In the genomic region with DNA sequence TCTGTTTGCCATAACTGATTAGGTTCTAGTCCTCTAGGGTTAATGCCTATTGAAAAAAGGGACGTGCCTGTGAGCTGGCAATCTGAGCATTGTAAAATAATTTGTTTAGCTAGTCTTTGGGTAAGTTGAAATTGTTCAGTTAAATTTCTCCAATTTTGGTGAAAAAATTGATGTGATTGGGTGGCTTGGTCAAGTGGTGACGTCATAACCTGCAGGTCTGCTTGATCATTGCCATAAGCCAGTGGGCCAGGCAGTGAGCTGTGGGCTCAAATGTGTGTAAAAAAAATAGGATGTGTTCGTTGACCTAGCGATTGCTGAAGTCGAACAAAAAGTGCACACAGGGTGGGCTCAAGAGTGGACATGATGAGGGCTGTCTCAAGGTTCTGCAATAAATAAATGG, we compare ENCODE assay signal across 34 cellular contexts.
"Had no signal": no experiment of that assay in that cellular context is flagged by ENCODE, and none has a peak within 500 bp of the region (broad histone marks: within the 10 kb centered on the region; RNA-seq: fewer than 3 reads in every experiment).

No MANE protein-coding gene starts in this region.

- H3K27ac ChIP-seq: KMS-11 had no signal

- H3K4me2 ChIP-seq: KMS-11 had no signal

- H3K36me3 ChIP-seq: MG63 had no signal

- H3K9ac ChIP-seq: KMS-11 had no signal

- H3K27me3 ChIP-seq: MG63 had no signal

- H3K4me3 ChIP-seq: MG63 had no signal

- H3K9me3 ChIP-seq: MG63 had no signal

- DNase-seq: Karpas-422, Kasumi-1, MG63, MM.1S, MV-4-11, NCI-H1048, NCI-H1092, NCI-H1092 treated with DMSO at 0.1 percent for 48 hours, NCI-H1105, NCI-H1105 treated with DMSO at 0.1 percent for 48 hours, NCI-H1417, NCI-H1417 treated with DMSO at 0.1 percent for 48 hours, NCI-H1436, NCI-H1436 treated with DMSO at 0.1 percent for 48 hours, NCI-H146, NCI-H1694, NCI-H1694 treated with DMSO at 0.1 percent for 48 hours, NCI-H187, NCI-H187 treated with DMSO at 0.1 percent for 48 hours, NCI-H1930, NCI-H2029 treated with DMSO at 0.1 percent for 48 hours, NCI-H2081, NCI-H2081 treated with DMSO at 0.1 percent for 48 hours, NCI-H2107, NCI-H2171, NCI-H2171 treated with DMSO at 0.1 percent for 48 hours, NCI-H2227 treated with DMSO at 0.1 percent for 48 hours, NCI-H226, NCI-H345, NCI-H446, NCI-H446 treated with DMSO at 0.1 percent for 48 hours, NCI-H510A, NCI-H510A treated with DMSO at 0.1 percent for 48 hours had no signal
